Comparison of ENCODE assay signal across 18 cellular contexts in the genomic region with DNA sequence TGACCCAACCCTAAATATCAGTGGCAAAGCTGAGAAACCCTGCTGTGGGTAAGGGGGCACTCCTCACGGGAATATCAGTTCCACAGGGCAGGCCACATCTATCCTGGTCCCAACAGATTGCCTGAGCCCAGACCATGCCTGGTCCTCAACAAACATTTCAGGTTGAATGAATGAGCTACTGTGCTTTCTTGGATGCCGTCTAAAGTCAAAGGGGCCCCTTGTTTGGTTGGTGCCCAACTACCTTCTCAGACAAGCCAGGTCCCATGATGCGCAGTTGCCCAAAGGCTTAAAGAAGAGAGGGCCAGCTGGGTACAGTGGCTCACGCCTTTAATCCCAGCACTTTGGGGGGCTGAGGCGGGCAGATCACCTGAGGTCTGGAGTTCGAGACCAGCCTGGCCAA. TPM values are rescaled to one million over a fixed set of nuclear protein-coding genes. Genes with fewer than 3 reads are reported as not detected.
DNase-seq lines count a peak whose midpoint lies in the region; ATAC-seq and TF ChIP-seq lines count a peak whose summit lies in the region.
"Had no signal": no experiment of that assay in that cellular context is flagged by ENCODE, and none has a peak within 500 bp of the region (broad histone marks: within the 10 kb centered on the region; RNA-seq: fewer than 3 reads in every experiment).

No MANE protein-coding gene starts in this region.

- ATAC-seq in Right ventricle myocardium inferior (no peak), GM19328 (IDR thresholded peaks at IDR 0.05; ENCODE audit: unreplicated experiment) (no peak)
- no peak for ATAC-seq in stimulated activated memory B cell treated with anti-CD40 and anti-IgM and Interleukin-4, amounts not matched to agents 10 μg/mL and 1 μg/mL and 100 μg/mL, for 72 hours
- ATAC-seq: foreskin keratinocyte, HCT116, pancreas had no signal

- H3K9me3 Mint-ChIP-seq in activated CD4-positive, alpha-beta memory T cell treated with anti-CD3 and anti-CD28 coated beads, Interleukin-2, amount 10 ng/mL, durations not matched to agents 7 days and 5 days, result no peaks in the 10 kb centered on the region
- peaks cover 18% of the 10 kb centered on the region for H3K9me3 Mint-ChIP-seq in glutamatergic neuron (ENCODE audit: unreplicated experiment)
- no peaks in the 10 kb centered on the region for H3K9me3 Mint-ChIP-seq in stimulated activated memory B cell treated with anti-CD40 and anti-IgM and Interleukin-4, amounts not matched to agents 10 μg/mL and 1 μg/mL and 100 μg/mL, for 72 hours
- H3K9me3 Mint-ChIP-seq: memory B cell had no signal

- no peaks in the 10 kb centered on the region for H3K27me3 Mint-ChIP-seq in activated CD4-positive, alpha-beta memory T cell treated with anti-CD3 and anti-CD28 coated beads, Interleukin-2, amount 10 ng/mL, durations not matched to agents 7 days and 5 days
- peaks cover 23% of the 10 kb centered on the region for H3K27me3 Mint-ChIP-seq in glutamatergic neuron (ENCODE audit: unreplicated experiment)
- no peaks in the 10 kb centered on the region for H3K27me3 Mint-ChIP-seq in stimulated activated memory B cell treated with anti-CD40 and anti-IgM and Interleukin-4, amounts not matched to agents 10 μg/mL and 1 μg/mL and 100 μg/mL, for 72 hours
- H3K27me3 Mint-ChIP-seq: memory B cell had no signal

- H3K4me3 Mint-ChIP-seq in activated CD4-positive, alpha-beta memory T cell treated with anti-CD3 and anti-CD28 coated beads, Interleukin-2, amount 10 ng/mL, durations not matched to agents 7 days and 5 days, result peak overlapping the region; percentile 97
- H3K4me3 Mint-ChIP-seq in glutamatergic neuron (ENCODE audit: unreplicated experiment), result peak overlapping the region; percentile 42
- H3K4me3 Mint-ChIP-seq in stimulated activated memory B cell treated with anti-CD40 and anti-IgM and Interleukin-4, amounts not matched to agents 10 μg/mL and 1 μg/mL and 100 μg/mL, for 72 hours, result peak overlapping the region; percentile 60

- no peak overlapping the region for H3K27ac Mint-ChIP-seq in activated CD4-positive, alpha-beta memory T cell treated with anti-CD3 and anti-CD28 coated beads, Interleukin-2, amount 10 ng/mL, durations not matched to agents 7 days and 5 days
- H3K27ac Mint-ChIP-seq in glutamatergic neuron (ENCODE audit: unreplicated experiment), result no peak overlapping the region
- peak overlapping the region; percentile 10 for H3K27ac Mint-ChIP-seq in stimulated activated memory B cell treated with anti-CD40 and anti-IgM and Interleukin-4, amounts not matched to agents 10 μg/mL and 1 μg/mL and 100 μg/mL, for 72 hours

- peak; percentile 4 for DNase-seq in Right ventricle myocardium inferior (ENCODE audit: missing footprints)
- no peak for DNase-seq in cardiac septum (ENCODE audit: low spot score)
- DNase-seq in activated CD4-positive, alpha-beta memory T cell treated with anti-CD3 and anti-CD28 coated beads, Interleukin-2, amount 10 ng/mL, durations not matched to agents 7 days and 5 days, result no peak
- no peak for DNase-seq in glutamatergic neuron
- DNase-seq in Ammon's horn (ENCODE audit: low spot score), result no peak
- no peak for DNase-seq in activated CD8-positive, alpha-beta memory T cell treated with anti-CD3 and anti-CD28 coated beads, Interleukin-2, amount 50 U/mL, for 48 hours
- DNase-seq: activated CD4-positive, CD25-positive, alpha-beta regulatory T cell; activated effector memory CD4-positive, alpha-beta T cell treated with Interleukin-2 at 50 U/mL for 16 hours; foreskin keratinocyte; KBM-7; NCI-H1417; NCI-H345; pancreas; spleen had no signal

- peaks cover 41% of the 10 kb centered on the region for H3K4me1 Mint-ChIP-seq in activated CD4-positive, alpha-beta memory T cell treated with anti-CD3 and anti-CD28 coated beads, Interleukin-2, amount 10 ng/mL, durations not matched to agents 7 days and 5 days
- peaks cover 2% of the 10 kb centered on the region for H3K4me1 Mint-ChIP-seq in glutamatergic neuron (ENCODE audit: low read depth, unreplicated experiment)
- peaks cover 58% of the 10 kb centered on the region for H3K4me1 Mint-ChIP-seq in stimulated activated memory B cell treated with anti-CD40 and anti-IgM and Interleukin-4, amounts not matched to agents 10 μg/mL and 1 μg/mL and 100 μg/mL, for 72 hours

- POLR2A ChIA-PET in activated CD4-positive, alpha-beta memory T cell treated with anti-CD3 and anti-CD28 coated beads, Interleukin-2, amount 10 ng/mL, durations not matched to agents 7 days and 5 days (lab: Charles Lee), result interaction anchor here (0.6 kb wide), 1 partner anchor 54 kb away, joined by 5 read pairs; no protein-coding TSS in a partner anchor

- intact Hi-C loops in Right ventricle myocardium inferior (cut with DNase I), result loop anchor here (5.0 kb wide), 1 partner anchor 74 kb away; no protein-coding TSS in a partner anchor
- intact Hi-C loops in cardiac septum (cut with DNase I), result no loop called here

- peaks cover 56% of the 10 kb centered on the region for H3K36me3 Mint-ChIP-seq in activated CD4-positive, alpha-beta memory T cell treated with anti-CD3 and anti-CD28 coated beads, Interleukin-2, amount 10 ng/mL, durations not matched to agents 7 days and 5 days (ENCODE audit: low read depth)
- H3K36me3 Mint-ChIP-seq in glutamatergic neuron (ENCODE audit: unreplicated experiment), result peaks cover 5% of the 10 kb centered on the region
- H3K36me3 Mint-ChIP-seq in stimulated activated memory B cell treated with anti-CD40 and anti-IgM and Interleukin-4, amounts not matched to agents 10 μg/mL and 1 μg/mL and 100 μg/mL, for 72 hours, result peaks cover 41% of the 10 kb centered on the region

- CTCF ChIA-PET in activated CD4-positive, alpha-beta memory T cell treated with anti-CD3 and anti-CD28 coated beads, Interleukin-2, amount 10 ng/mL, durations not matched to agents 7 days and 5 days (lab: Charles Lee), result interaction anchor here (0.9 to 2.2 kb wide), 2 partner anchors 70 to 378 kb away, joined by 3 to 10 read pairs; a partner anchor contains a TSS

- no peak for TF ChIP-seq CTCF in glutamatergic neuron (IDR thresholded peaks at IDR 0.05; ENCODE audit: partially characterized antibody, unreplicated experiment)

RNA-seq across cellular contexts. Expression of a gene that starts 2.4 kb away (rescaled TPM):
- total RNA-seq in Right ventricle myocardium inferior (52.7 TPM), cardiac septum (39.0 TPM), glutamatergic neuron (ENCODE audit: unreplicated experiment) (44.8 TPM)
- total RNA-seq in activated CD4-positive, alpha-beta memory T cell treated with anti-CD3 and anti-CD28 coated beads, Interleukin-2, amount 10 ng/mL, durations not matched to agents 7 days and 5 days, result 10 to 100 TPM; 67.6 to 78.3 TPM

RNA-seq across cellular contexts. Expression of a gene that starts 51.1 kb away (rescaled TPM):
- 29.8 TPM for total RNA-seq in Right ventricle myocardium inferior
- 37.1 TPM for total RNA-seq in cardiac septum
- total RNA-seq in activated CD4-positive, alpha-beta memory T cell treated with anti-CD3 and anti-CD28 coated beads, Interleukin-2, amount 10 ng/mL, durations not matched to agents 7 days and 5 days, result 10 to 100 TPM; 67.1 to 68.7 TPM
- total RNA-seq in glutamatergic neuron (ENCODE audit: unreplicated experiment), result 32.6 TPM

Comparison
In these comparisons a context has a peak if more than half of its experiments do, and no peak if none do; other contexts are left out.
1. H3K4me3 Mint-ChIP-seq: peak in every context shown above with its lines; median percentile 97 in activated CD4-positive, alpha-beta memory T cell treated with anti-CD3 and anti-CD28 coated beads, Interleukin-2, amount 10 ng/mL, durations not matched to agents 7 days and 5 days; 60 in stimulated activated memory B cell treated with anti-CD40 and anti-IgM and Interleukin-4, amounts not matched to agents 10 μg/mL and 1 μg/mL and 100 μg/mL, for 72 hours; 42 in glutamatergic neuron.